In genomic region chr4:118821590-118822293, GRCh38 we compare ENCODE assay signal across 27 cellular contexts. TPM values are rescaled to one million over a fixed set of nuclear protein-coding genes. Genes with fewer than 3 reads are reported as not detected.
DNase-seq lines count a peak whose midpoint lies in the region; ATAC-seq and TF ChIP-seq lines count a peak whose summit lies in the region.
"Had no signal": no experiment of that assay in that cellular context is flagged by ENCODE, and none has a peak within 500 bp of the region (broad histone marks: within the 10 kb centered on the region; RNA-seq: fewer than 3 reads in every experiment).

No MANE protein-coding gene starts in this region.

- peaks cover 17% of the 10 kb centered on the region for H3K4me1 Mint-ChIP-seq in activated naive CD4-positive, alpha-beta T cell treated with anti-CD3 and anti-CD28 coated beads for 36 hours (ENCODE audit: low read depth)
- H3K4me1 Mint-ChIP-seq in activated CD8-positive, alpha-beta memory T cell treated with anti-CD3 and anti-CD28 coated beads, Interleukin-2, amount 10 ng/mL, durations not matched to agents 7 days and 5 days = peaks cover 16% of the 10 kb centered on the region

- no peak overlapping the region for H2BK5ac ChIP-seq in mesenchymal stem cell (ENCODE audit: low read depth, low read length, poor library complexity, severe bottlenecking)

- no peak overlapping the region for H4K8ac ChIP-seq in mesenchymal stem cell (ENCODE audit: low read length)

- no peaks in the 10 kb centered on the region for H3K9me3 Mint-ChIP-seq in activated naive CD4-positive, alpha-beta T cell treated with anti-CD3 and anti-CD28 coated beads for 36 hours
- no peaks in the 10 kb centered on the region for H3K9me3 Mint-ChIP-seq in activated CD8-positive, alpha-beta memory T cell treated with anti-CD3 and anti-CD28 coated beads, Interleukin-2, amount 10 ng/mL, durations not matched to agents 7 days and 5 days (ENCODE audit: low read depth)
- H3K9me3 Mint-ChIP-seq: stimulated activated memory B cell treated with anti-CD40 and anti-IgM and Interleukin-4, amounts not matched to agents 10 μg/mL and 1 μg/mL and 100 μg/mL, for 72 hours had no signal

- no peaks in the 10 kb centered on the region for H3K79me1 ChIP-seq in mesenchymal stem cell (replicated peaks; ENCODE audit: low read length, poor library complexity, severe bottlenecking)

- H3K4me1 ChIP-seq in mesenchymal stem cell (ENCODE audit: control insufficient read depth, insufficient read depth, low read depth, low read length) (peaks cover 4% of the 10 kb centered on the region), sigmoid colon (peaks cover 0 to 19% (median 12%) of the 10 kb centered on the region in 4 donors)
- H3K4me1 ChIP-seq: SJCRH30, uterus had no signal

- no peak overlapping the region for H3K14ac ChIP-seq in mesenchymal stem cell (ENCODE audit: low read length in 2 of 2)

- no peaks in the 10 kb centered on the region for H3K9me3 ChIP-seq in mesenchymal stem cell (ENCODE audit: control insufficient read depth, low read length)
- no peaks in the 10 kb centered on the region for H3K9me3 ChIP-seq in sigmoid colon
- H3K9me3 ChIP-seq: esophagus muscularis mucosa, gastroesophageal sphincter, SJCRH30, suprapubic skin, uterus had no signal

- no peak overlapping the region for H2AFZ ChIP-seq in mesenchymal stem cell (ENCODE audit: low read depth, low read length)

- H3K27ac Mint-ChIP-seq in activated naive CD4-positive, alpha-beta T cell treated with anti-CD3 and anti-CD28 coated beads for 36 hours = no peak overlapping the region
- no peak overlapping the region for H3K27ac Mint-ChIP-seq in activated CD8-positive, alpha-beta memory T cell treated with anti-CD3 and anti-CD28 coated beads, Interleukin-2, amount 10 ng/mL, durations not matched to agents 7 days and 5 days
- H3K27ac Mint-ChIP-seq: activated CD4-positive, alpha-beta T cell treated with anti-CD3 and anti-CD28 coated beads for 36 hours; stimulated activated memory B cell treated with anti-CD40 and anti-IgM and Interleukin-4, amounts not matched to agents 10 μg/mL and 1 μg/mL and 100 μg/mL, for 72 hours; T-helper 17 cell had no signal

- peak; percentile 6 for DNase-seq in ELR (ENCODE audit: low read depth)
- DNase-seq in RKO (ENCODE audit: low spot score) = peak; percentile 33
- no peak for DNase-seq in epithelial cell of prostate (ENCODE audit: low read depth, low spot score)
- DNase-seq in mesenchymal stem cell = no peak
- no peak for DNase-seq in dorsolateral prefrontal cortex
- DNase-seq in sigmoid colon = no peak
- DNase-seq in activated naive CD4-positive, alpha-beta T cell treated with anti-CD3 and anti-CD28 coated beads for 36 hours = no peak
- DNase-seq in activated CD8-positive, alpha-beta memory T cell treated with anti-CD3 and anti-CD28 coated beads, Interleukin-2, amount 10 ng/mL, durations not matched to agents 7 days and 5 days = no peak
- DNase-seq: activated CD4-positive, alpha-beta T cell treated with anti-CD3 and anti-CD28 coated beads for 36 hours; activated naive CD4-positive, alpha-beta T cell treated with Interleukin-2 at 50 U/mL for 16 hours; activated T-cell treated with anti-CD3 and anti-CD28 coated beads, Interleukin-2, amount 50 U/mL, for 48 hours; AML-193; aorta; DMS153; effector CD8-positive, alpha-beta T cell; NCI-H1417; NCI-H2107; NCI-H510A treated with DMSO at 0.1 percent for 48 hours; SJCRH30; T-helper 17 cell; uterus had no signal

- ATAC-seq in activated CD8-positive, alpha-beta memory T cell treated with anti-CD3 and anti-CD28 coated beads, Interleukin-2, amount 10 ng/mL, durations not matched to agents 7 days and 5 days = no peak
- ATAC-seq: activated CD4-positive, alpha-beta T cell treated with anti-CD3 and anti-CD28 coated beads for 36 hours; gastroesophageal sphincter; stimulated activated memory B cell treated with anti-CD40 and anti-IgM and Interleukin-4, amounts not matched to agents 10 μg/mL and 1 μg/mL and 100 μg/mL, for 72 hours; T-helper 17 cell had no signal

- H3K36me3 Mint-ChIP-seq in activated naive CD4-positive, alpha-beta T cell treated with anti-CD3 and anti-CD28 coated beads for 36 hours (ENCODE audit: low read depth) = peaks cover 20% of the 10 kb centered on the region
- peaks cover 24% of the 10 kb centered on the region for H3K36me3 Mint-ChIP-seq in activated CD8-positive, alpha-beta memory T cell treated with anti-CD3 and anti-CD28 coated beads, Interleukin-2, amount 10 ng/mL, durations not matched to agents 7 days and 5 days

- CTCF ChIA-PET in activated naive CD4-positive, alpha-beta T cell treated with anti-CD3 and anti-CD28 coated beads for 36 hours (lab: Charles Lee) = no interaction called here
- CTCF ChIA-PET in activated CD8-positive, alpha-beta memory T cell treated with anti-CD3 and anti-CD28 coated beads, Interleukin-2, amount 10 ng/mL, durations not matched to agents 7 days and 5 days (lab: Charles Lee) = interaction anchor here (1.0 kb wide), 1 partner anchor 28 kb away, joined by 3 read pairs; no protein-coding TSS in a partner anchor

- H3K27me3 ChIP-seq in mesenchymal stem cell (ENCODE audit: control insufficient read depth in 1 of 2, insufficient read depth in 1 of 2, low read length in 2 of 2) = no peaks in the 10 kb centered on the region
- no peaks in the 10 kb centered on the region for H3K27me3 ChIP-seq in dorsolateral prefrontal cortex
- H3K27me3 ChIP-seq in sigmoid colon = no peaks in the 10 kb centered on the region
- H3K27me3 ChIP-seq: esophagus muscularis mucosa, gastroesophageal sphincter, SJCRH30, suprapubic skin, uterus had no signal

- no peak overlapping the region for H2BK120ac ChIP-seq in mesenchymal stem cell (ENCODE audit: low read depth, low read length)

- H3K4me3 Mint-ChIP-seq in activated naive CD4-positive, alpha-beta T cell treated with anti-CD3 and anti-CD28 coated beads for 36 hours = no peak overlapping the region
- H3K4me3 Mint-ChIP-seq in activated CD8-positive, alpha-beta memory T cell treated with anti-CD3 and anti-CD28 coated beads, Interleukin-2, amount 10 ng/mL, durations not matched to agents 7 days and 5 days = no peak overlapping the region
- H3K4me3 Mint-ChIP-seq: activated CD4-positive, alpha-beta T cell treated with anti-CD3 and anti-CD28 coated beads for 36 hours; stimulated activated memory B cell treated with anti-CD40 and anti-IgM and Interleukin-4, amounts not matched to agents 10 μg/mL and 1 μg/mL and 100 μg/mL, for 72 hours; T-helper 17 cell had no signal

- no peak overlapping the region for H2BK12ac ChIP-seq in mesenchymal stem cell (ENCODE audit: low read length in 2 of 2)

- TF ChIP-seq EP300 in sigmoid colon (IDR thresholded peaks at IDR 0.05) = no peak

- H3K27me3 Mint-ChIP-seq in activated naive CD4-positive, alpha-beta T cell treated with anti-CD3 and anti-CD28 coated beads for 36 hours (ENCODE audit: low read depth) = no peaks in the 10 kb centered on the region
- H3K27me3 Mint-ChIP-seq in activated CD8-positive, alpha-beta memory T cell treated with anti-CD3 and anti-CD28 coated beads, Interleukin-2, amount 10 ng/mL, durations not matched to agents 7 days and 5 days = no peaks in the 10 kb centered on the region
- H3K27me3 Mint-ChIP-seq: activated CD4-positive, alpha-beta T cell treated with anti-CD3 and anti-CD28 coated beads for 36 hours; stimulated activated memory B cell treated with anti-CD40 and anti-IgM and Interleukin-4, amounts not matched to agents 10 μg/mL and 1 μg/mL and 100 μg/mL, for 72 hours; T-helper 17 cell had no signal

- 77% methylated on average over 4 of the region's 5 CpGs for WGBS in mesenchymal stem cell
- 89 to 96% methylated on average over 5 of the region's 5 CpGs for WGBS in sigmoid colon, 2 donors

- no peak overlapping the region for H3K23ac ChIP-seq in mesenchymal stem cell (ENCODE audit: low read length in 2 of 2)

- H2BK15ac ChIP-seq in mesenchymal stem cell (ENCODE audit: low read depth, poor library complexity, severe bottlenecking) = no peak overlapping the region

- H2AK5ac ChIP-seq in mesenchymal stem cell (ENCODE audit: low read length, severe bottlenecking) = no peak overlapping the region

- no peak overlapping the region for H3K4me3 ChIP-seq in mesenchymal stem cell (ENCODE audit: insufficient read depth in 1 of 2, low read depth in 1 of 2, low read length in 2 of 2)
- no peak overlapping the region for H3K4me3 ChIP-seq in dorsolateral prefrontal cortex
- H3K4me3 ChIP-seq in sigmoid colon = no peak overlapping the region
- H3K4me3 ChIP-seq: esophagus muscularis mucosa, gastroesophageal sphincter, lung, SJCRH30, skin epidermis, suprapubic skin, uterus had no signal

- no peak overlapping the region for H4K91ac ChIP-seq in mesenchymal stem cell (ENCODE audit: low read length)

- TF ChIP-seq CTCF in dorsolateral prefrontal cortex (IDR thresholded peaks at IDR 0.05 in 54 of 56, conservative IDR thresholded peaks at IDR 0.05 in 2 of 56; ENCODE audit: low read depth in 1 of 56, partially characterized antibody in 56 of 56) (no peak), sigmoid colon (IDR thresholded peaks at IDR 0.05) (no peak)

- TF ChIP-seq POLR2A in sigmoid colon (IDR thresholded peaks at IDR 0.05) = no peak

- H3K9ac ChIP-seq in mesenchymal stem cell (ENCODE audit: low read length) = peak overlapping the region; percentile 59

- no peak overlapping the region for H3K18ac ChIP-seq in mesenchymal stem cell (ENCODE audit: low read depth in 1 of 2, low read length in 2 of 2)

- H3K36me3 ChIP-seq in mesenchymal stem cell (ENCODE audit: control insufficient read depth in 1 of 2, insufficient read depth in 2 of 2, low read depth in 1 of 2, low read length in 2 of 2) (peaks cover 21 to 61% of the 10 kb centered on the region in 2 experiments), sigmoid colon (peaks cover 0 to 18% (median 5%) of the 10 kb centered on the region in 4 donors)
- H3K36me3 ChIP-seq: uterus had no signal

- H3K27ac ChIP-seq in epithelial cell of prostate (peak overlapping the region; percentile 24), mesenchymal stem cell (ENCODE audit: low read length, poor library complexity, severe bottlenecking) (no peak overlapping the region), dorsolateral prefrontal cortex (no peak overlapping the region), sigmoid colon (no peak overlapping the region)
- H3K27ac ChIP-seq: esophagus muscularis mucosa, gastroesophageal sphincter, SJCRH30, skin epidermis, suprapubic skin, uterus had no signal

- no peak overlapping the region for H3K4ac ChIP-seq in mesenchymal stem cell (ENCODE audit: low read depth in 1 of 2, low read length in 2 of 2)

- no peak overlapping the region for H3K4me2 ChIP-seq in mesenchymal stem cell (ENCODE audit: low read length, poor library complexity, severe bottlenecking)

- intact Hi-C loops in dorsolateral prefrontal cortex (cut with DNase I) (no loop called here), sigmoid colon (cut with DNase I) (no loop called here)
- intact Hi-C loops in activated naive CD4-positive, alpha-beta T cell treated with anti-CD3 and anti-CD28 coated beads for 36 hours (cut with micrococcal nuclease) = no loop called here

RNA-seq across cellular contexts. Expression of gene SEC24D, which starts 14.2 kb away (rescaled TPM):
- 106 TPM for polyA plus RNA-seq in mesenchymal stem cell (2013, experiment 1 of 2)
- polyA plus RNA-seq in mesenchymal stem cell (2013, experiment 2 of 2) = 98.8 TPM
- total RNA-seq in dorsolateral prefrontal cortex = 10 to 100 TPM; 12.7 to 44.7 (median 24.8) TPM
- total RNA-seq in sigmoid colon = 10 to 100 TPM; 27.6 to 42.4 (median 33.4) TPM
- polyA plus RNA-seq in sigmoid colon = 10 to 100 TPM; 18.6 to 27.0 (median 18.7) TPM
- 10 to 100 TPM; 28.4 to 29.7 TPM for total RNA-seq in activated naive CD4-positive, alpha-beta T cell treated with anti-CD3 and anti-CD28 coated beads for 36 hours
- 10 to 100 TPM; 40.3 to 40.6 TPM for total RNA-seq in activated CD8-positive, alpha-beta memory T cell treated with anti-CD3 and anti-CD28 coated beads, Interleukin-2, amount 10 ng/mL, durations not matched to agents 7 days and 5 days

Comparison
In these comparisons a context has a peak if more than half of its experiments do, and no peak if none do; other contexts are left out.
1. DNase-seq: peak in ELR (single experiment) and RKO (single experiment); none in epithelial cell of prostate (single experiment), mesenchymal stem cell (single experiment), dorsolateral prefrontal cortex (0 of 10), sigmoid colon (single experiment), activated naive CD4-positive, alpha-beta T cell treated with anti-CD3 and anti-CD28 coated beads for 36 hours (single experiment) and activated CD8-positive, alpha-beta memory T cell treated with anti-CD3 and anti-CD28 coated beads, Interleukin-2, amount 10 ng/mL, durations not matched to agents 7 days and 5 days (single experiment).